In genomic region chr7:47180268-47180826, GRCh38 we compare ENCODE assay signal across 8 cellular contexts.
A peak's percentile ranks its signal among the peaks of the same experiment; 100 is the strongest.
DNase-seq lines count a peak whose midpoint lies in the region; ATAC-seq and TF ChIP-seq lines count a peak whose summit lies in the region.

No MANE protein-coding gene starts in this region.

- CTCF ChIA-PET in Caco-2 (lab: Charles Lee), result interaction anchor here (0.6 to 0.7 kb wide), 2 partner anchors 86 to 990 kb away, joined by 3 read pairs; no protein-coding TSS in a partner anchor

- no peaks in the 10 kb centered on the region for H3K9me3 ChIP-seq in Caco-2
- peaks cover 3% of the 10 kb centered on the region for H3K9me3 ChIP-seq in RWPE2 (ENCODE audit: severe bottlenecking)

- no peaks in the 10 kb centered on the region for H3K27me3 Mint-ChIP-seq in Caco-2 (ENCODE audit: insufficient read depth, unreplicated experiment)
- H3K27me3 Mint-ChIP-seq in immature natural killer cell (ENCODE audit: low read depth in 3 of 3), result peaks cover 1 to 6% (median 1%) of the 10 kb centered on the region in 3 donors

- H3K9me3 Mint-ChIP-seq in Caco-2 (ENCODE audit: unreplicated experiment) (no peaks in the 10 kb centered on the region), immature natural killer cell (peaks cover 0 to 8% (median 0%) of the 10 kb centered on the region in 6 donors)

- intact Hi-C loops in Caco-2 (cut with micrococcal nuclease; ENCODE audit: unreplicated experiment), result loop anchor here (1.0 to 10.0 kb wide), 7 partner anchors 72 to 1290 kb away; no protein-coding TSS in a partner anchor

- no peak overlapping the region for H3K27ac Mint-ChIP-seq in Caco-2 (ENCODE audit: unreplicated experiment)
- no peak overlapping the region for H3K27ac Mint-ChIP-seq in immature natural killer cell

- H3K36me3 Mint-ChIP-seq in Caco-2 (ENCODE audit: insufficient read depth, unreplicated experiment) (no peaks in the 10 kb centered on the region), immature natural killer cell (peaks cover 0 to 3% (median 0%) of the 10 kb centered on the region in 3 donors)

- H3K4me3 Mint-ChIP-seq in Caco-2 (ENCODE audit: unreplicated experiment) (no peak overlapping the region), immature natural killer cell (no peak overlapping the region)

- POLR2A ChIA-PET in Caco-2 (lab: Charles Lee), result no interaction called here

- no TSS peak for BruUV-seq in Caco-2 (replicated peaks; lab: Mats Ljungman, UMichigan)

- peak in 1 of 2 experiments; percentile 63 for DNase-seq in Caco-2
- peak; percentile 30 for DNase-seq in GM19238 (ENCODE audit: insufficient read length, low spot score)
- peak; percentile 26 for DNase-seq in LNCaP clone FGC (ENCODE audit: low read depth)
- DNase-seq in RWPE2 (ENCODE audit: low spot score), result no peak
- DNase-seq in fibroblast of peridontal ligament (ENCODE audit: extremely low read depth), result peak; percentile 85
- no peak for DNase-seq in omental fat pad (ENCODE audit: low spot score)
- no peak for DNase-seq in DMS79 treated with DMSO at 0.1 percent for 48 hours (lab: John Stamatoyannopoulos, UW)
- no peak for DNase-seq in immature natural killer cell

- ATAC-seq in RWPE2 (ENCODE audit: low read depth), result peak; percentile 81
- no peak for ATAC-seq in omental fat pad (ENCODE audit: low FRiP score)

- TF ChIP-seq CTCF in Caco-2 (IDR thresholded peaks at IDR 0.05; ENCODE audit: insufficient read depth in 1 of 2, low read depth in 1 of 2, low read length in 1 of 2, severe bottlenecking in 1 of 2, unreplicated experiment in 1 of 2) (peak; percentile 77 to 88), LNCaP clone FGC (IDR thresholded peaks at IDR 0.05; ENCODE audit: control insufficient read depth, extremely low read depth, insufficient read depth) (peak; percentile 86), RWPE2 (IDR thresholded peaks at IDR 0.05; ENCODE audit: poor library complexity, severe bottlenecking) (peak; percentile 84), omental fat pad (IDR thresholded peaks at IDR 0.05) (peak in 2 of 3 donors; percentile 26 to 44)

- H3K4me1 ChIP-seq in Caco-2 (no peaks in the 10 kb centered on the region), RWPE2 (ENCODE audit: insufficient read depth, poor library complexity, severe bottlenecking) (no peaks in the 10 kb centered on the region)

- H3K4me1 Mint-ChIP-seq in Caco-2 (ENCODE audit: low read depth, unreplicated experiment), result no peaks in the 10 kb centered on the region
- no peaks in the 10 kb centered on the region for H3K4me1 Mint-ChIP-seq in immature natural killer cell

- no peak overlapping the region for H3K4me3 ChIP-seq in Caco-2 (ENCODE audit: low read depth, low read length)
- H3K4me3 ChIP-seq in LNCaP clone FGC (ENCODE audit: low read depth, low read length), result no peak overlapping the region
- no peak overlapping the region for H3K4me3 ChIP-seq in RWPE2 (ENCODE audit: severe bottlenecking)

- H3K36me3 ChIP-seq in Caco-2 (ENCODE audit: control insufficient read depth, insufficient read depth, low read length) (no peaks in the 10 kb centered on the region), RWPE2 (ENCODE audit: low read depth) (no peaks in the 10 kb centered on the region)

- no peaks in the 10 kb centered on the region for H3K27me3 ChIP-seq in Caco-2 (replicated peaks; ENCODE audit: control insufficient read depth, insufficient read depth, low read length)
- no peaks in the 10 kb centered on the region for H3K27me3 ChIP-seq in RWPE2 (ENCODE audit: insufficient read depth, poor library complexity, severe bottlenecking)

- no peak overlapping the region for H3K27ac ChIP-seq in RWPE2 (ENCODE audit: poor library complexity, severe bottlenecking)

Comparison
In these comparisons a context has a peak if more than half of its experiments do, and no peak if none do; other contexts are left out.
1. DNase-seq: peak in GM19238 (single experiment), LNCaP clone FGC (single experiment) and fibroblast of peridontal ligament (single experiment); none in RWPE2 (single experiment), omental fat pad (single experiment), DMS79 treated with DMSO at 0.1 percent for 48 hours (single experiment) and immature natural killer cell (0 of 3).
2. CTCF ChIP-seq: peak in every context shown above with its lines; median percentile 86 in LNCaP clone FGC; 84 in RWPE2; 82 in Caco-2; 35 in omental fat pad.